14 cellular contexts compared by ENCODE assay signal in genomic region chr3:11382146-11382545, GRCh38.
DNase-seq lines count a peak whose midpoint lies in the region; TF ChIP-seq lines count a peak whose summit lies in the region.
"Had no signal": no experiment of that assay in that cellular context is flagged by ENCODE, and none has a peak within 500 bp of the region (broad histone marks: within the 10 kb centered on the region; RNA-seq: fewer than 3 reads in every experiment).

No MANE protein-coding gene starts in this region.

- no peaks in the 10 kb centered on the region for H3K27me3 ChIP-seq in A673 (replicated peaks; ENCODE audit: insufficient read depth, low read depth, low read length, poor library complexity)
- H3K27me3 ChIP-seq: SJSA1 had no signal

- peak overlapping the region in 2 of 3 experiments; percentile 13 to 50 for H3K4me3 Mint-ChIP-seq in nephron

- peak overlapping the region; percentile 8 for H3K27ac ChIP-seq in A673 (ENCODE audit: low read depth, low read length, poor library complexity, severe bottlenecking)
- H3K27ac ChIP-seq: SJSA1 had no signal

- TF ChIP-seq CTCF in A673 (conservative IDR thresholded peaks at IDR 0.05; ENCODE audit: low read depth, low read length) (no peak), nephron (IDR thresholded peaks at IDR 0.05; ENCODE audit: unreplicated experiment in 3 of 3) (no peak)

- no peak overlapping the region for H3K4me3 ChIP-seq in A673 (ENCODE audit: low read depth, low read length, poor library complexity, severe bottlenecking)
- H3K4me3 ChIP-seq: SJSA1 had no signal

- POLR2A ChIA-PET in A673 (lab: Charles Lee; ENCODE audit: low non-redundant PET) = no interaction called here

- no peaks in the 10 kb centered on the region for H3K36me3 ChIP-seq in A673 (ENCODE audit: insufficient read depth, low read length, poor library complexity, severe bottlenecking)

- BruUV-seq in A673 (replicated peaks; lab: Mats Ljungman, UMichigan) = no TSS peak

- H3K36me3 Mint-ChIP-seq in nephron (ENCODE audit: low read depth) = peaks cover 4% of the 10 kb centered on the region

- intact Hi-C loops in A673 (cut with micrococcal nuclease; ENCODE audit: unreplicated experiment) = no loop called here

- DNase-seq in A673 (ENCODE audit: low spot score) (no peak), RPMI7951 (ENCODE audit: low read depth) (peak; percentile 23), foreskin melanocyte (peak; percentile 95), NCI-H526 treated with DMSO at 0.1 percent for 48 hours (lab: John Stamatoyannopoulos, UW) (no peak), NCI-H1092 treated with DMSO at 0.1 percent for 48 hours (lab: John Stamatoyannopoulos, UW) (no peak), KG1 (lab: John Stamatoyannopoulos, UW) (no peak), medulla oblongata (ENCODE audit: extremely low spot score) (no peak)
- DNase-seq: 8988T, DMS53, MV-4-11, NCI-H2171, NCI-H345 had no signal

- CTCF ChIA-PET in A673 (lab: Charles Lee) = no interaction called here

- H3K27ac Mint-ChIP-seq in nephron = peak overlapping the region; percentile 83 to 88 (median 87)

- H3K4me1 ChIP-seq in A673 (ENCODE audit: insufficient read depth, low read length, poor library complexity, severe bottlenecking) = peaks cover 7% of the 10 kb centered on the region

- peaks cover 74% of the 10 kb centered on the region for H3K4me1 Mint-ChIP-seq in nephron

- no peaks in the 10 kb centered on the region for H3K9me3 ChIP-seq in A673 (ENCODE audit: low read depth, low read length, poor library complexity, severe bottlenecking)
- H3K9me3 ChIP-seq: SJSA1 had no signal

- H3K9me3 Mint-ChIP-seq in nephron = no peaks in the 10 kb centered on the region

- H3K27me3 Mint-ChIP-seq in nephron (ENCODE audit: low read depth) = no peaks in the 10 kb centered on the region

Comparison
In these comparisons a context has a peak if more than half of its experiments do, and no peak if none do; other contexts are left out.
1. DNase-seq: peak in RPMI7951 (single experiment) and foreskin melanocyte (single experiment); none in A673 (single experiment), NCI-H526 treated with DMSO at 0.1 percent for 48 hours (single experiment), NCI-H1092 treated with DMSO at 0.1 percent for 48 hours (single experiment), KG1 (single experiment) and medulla oblongata (single experiment).